Comparison of ENCODE assay signal across 19 cellular contexts in genomic region chr11:21430532-21430931, GRCh38.
"Had no signal": no experiment of that assay in that cellular context is flagged by ENCODE, and none has a peak within 500 bp of the region (broad histone marks: within the 10 kb centered on the region; RNA-seq: fewer than 3 reads in every experiment).

No MANE protein-coding gene starts in this region.

- DNase-seq: MG63, NCI-H1092 treated with DMSO at 0.1 percent for 48 hours, NCI-H1436, NCI-H187, NCI-H2029, NCI-H2081 treated with DMSO at 0.1 percent for 48 hours, NCI-H2227 treated with DMSO at 0.1 percent for 48 hours, NCI-H524 treated with DMSO at 0.1 percent for 48 hours, NCI-H69, NCI-H774, SHP77, SK-N-SH, SW 1271, T-cell had no signal

- H3K27ac Mint-ChIP-seq: IgD-negative memory B cell, T-cell had no signal

- H3K36me3 Mint-ChIP-seq: IgD-negative memory B cell, T-cell had no signal

- H3K4me1 Mint-ChIP-seq: IgD-negative memory B cell, T-cell had no signal

- ATAC-seq: K562, T-cell had no signal

- H3K9me2 ChIP-seq: SK-N-SH had no signal

- H3K27me3 ChIP-seq: MG63 had no signal

- H3K4me3 Mint-ChIP-seq: IgD-negative memory B cell, T-cell had no signal

- H3K27ac ChIP-seq: RWPE1 had no signal

- H3K9me3 ChIP-seq: MG63, SK-N-SH had no signal

- H3K27me3 Mint-ChIP-seq: IgD-negative memory B cell, T-cell had no signal

- FAIRE-seq: HTR-8/SVneo, K562, RCC 7860 had no signal

- H3K9ac ChIP-seq: SK-N-SH had no signal

- H3K4me3 ChIP-seq: K562, MG63 had no signal

- H3K4me2 ChIP-seq: SK-N-SH had no signal

- H3K36me3 ChIP-seq: MG63 had no signal
